19 cellular contexts compared by ENCODE assay signal in the genomic region with DNA sequence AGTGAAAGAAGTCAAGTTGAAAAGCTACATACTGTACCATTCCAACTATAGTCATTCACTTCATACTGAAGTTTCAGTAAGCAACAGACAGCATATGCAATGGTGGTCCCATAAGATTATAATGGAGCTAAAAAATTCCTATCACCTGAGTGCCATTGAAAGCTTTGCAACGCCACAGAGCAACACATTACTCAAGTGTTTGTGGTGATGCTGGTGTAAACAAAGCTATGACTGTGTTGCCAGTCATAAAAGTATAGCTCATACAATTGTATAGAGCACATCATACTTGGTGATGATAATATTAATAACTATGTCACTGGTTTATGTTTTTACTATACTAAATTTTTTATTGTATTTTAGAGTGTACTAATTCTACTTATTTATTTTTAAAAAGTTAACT.
DNase-seq lines count a peak whose midpoint lies in the region; ATAC-seq, FAIRE-seq and TF ChIP-seq lines count a peak whose summit lies in the region.
"Had no signal": no experiment of that assay in that cellular context is flagged by ENCODE, and none has a peak within 500 bp of the region (broad histone marks: within the 10 kb centered on the region; RNA-seq: fewer than 3 reads in every experiment).

No MANE protein-coding gene starts in this region.

- no peak overlapping the region for H3K27ac Mint-ChIP-seq in Calu3 (ENCODE audit: unreplicated experiment)
- H3K27ac Mint-ChIP-seq: CD4-positive, CD25-positive, alpha-beta regulatory T cell; CD8-positive, alpha-beta memory T cell; H9 had no signal

- H4K12ac ChIP-seq in trophoblast cell (ENCODE audit: low read depth, low read length): no peak overlapping the region

- no peak overlapping the region for H3K4me2 ChIP-seq in PC-3 (ENCODE audit: low read length)
- no peak overlapping the region for H3K4me2 ChIP-seq in trophoblast cell (ENCODE audit: low read length)

- H3K79me2 ChIP-seq in PC-3 (ENCODE audit: low read length): no peaks in the 10 kb centered on the region
- no peaks in the 10 kb centered on the region for H3K79me2 ChIP-seq in trophoblast cell (ENCODE audit: control insufficient read depth, insufficient read depth, low read length, poor library complexity)

- H3K9me3 ChIP-seq in PC-3 (ENCODE audit: low read length): no peaks in the 10 kb centered on the region
- H3K9me3 ChIP-seq in trophoblast cell (ENCODE audit: insufficient read depth, low read depth, low read length): peaks cover 3% of the 10 kb centered on the region
- H3K9me3 ChIP-seq: BE2C had no signal

- no peak overlapping the region for H2BK120ac ChIP-seq in trophoblast cell (ENCODE audit: insufficient read depth, low read length, poor library complexity)

- FAIRE-seq in colon (lab: Jason Lieb, UNC): peak; percentile 38
- FAIRE-seq: G401.6, GM12891, GM19239, H1 had no signal

- H3K79me1 ChIP-seq in trophoblast cell (ENCODE audit: low read length): no peaks in the 10 kb centered on the region

- no peaks in the 10 kb centered on the region for H3K4me1 Mint-ChIP-seq in Calu3 (ENCODE audit: low read depth, unreplicated experiment)
- H3K4me1 Mint-ChIP-seq: CD4-positive, CD25-positive, alpha-beta regulatory T cell; CD8-positive, alpha-beta memory T cell had no signal

- POLR2A ChIA-PET in PC-3 (lab: Charles Lee; ENCODE audit: unreplicated experiment): no interaction called here

- H3K18ac ChIP-seq in trophoblast cell (ENCODE audit: low read length): no peak overlapping the region

- no peaks in the 10 kb centered on the region for H3K27me3 Mint-ChIP-seq in Calu3 (ENCODE audit: unreplicated experiment)
- H3K27me3 Mint-ChIP-seq: CD4-positive, CD25-positive, alpha-beta regulatory T cell had no signal

- WGBS in trophoblast cell (ENCODE audit: extremely low coverage, insufficient coverage, insufficient read length): no CpG with 5 or more reads among the region's 1 CpG

- H3K27ac ChIP-seq in PC-3 (ENCODE audit: low read length) (no peak overlapping the region), trophoblast cell (ENCODE audit: low read depth, low read length) (no peak overlapping the region)

- BruUV-seq in PC-3 (replicated peaks; lab: Mats Ljungman, UMichigan): no TSS peak
- BruUV-seq in Calu3 (replicated peaks; lab: Mats Ljungman, UMichigan): no TSS peak

- no peak overlapping the region for H2BK5ac ChIP-seq in trophoblast cell (ENCODE audit: low read depth, low read length, poor library complexity)

- no peaks in the 10 kb centered on the region for H3F3A ChIP-seq in PC-3 (ENCODE audit: low read length, unreplicated experiment)

- no peaks in the 10 kb centered on the region for H3K9me2 ChIP-seq in PC-3 (replicated peaks; ENCODE audit: low read length)

- H4K91ac ChIP-seq in trophoblast cell (ENCODE audit: low read depth, low read length): no peak overlapping the region

- intact Hi-C loops in PC-3 (cut with micrococcal nuclease): no loop called here
- intact Hi-C loops in Calu3 (cut with micrococcal nuclease; ENCODE audit: unreplicated experiment): no loop called here

- H2AFZ ChIP-seq in PC-3 (ENCODE audit: low read length) (no peak overlapping the region), trophoblast cell (ENCODE audit: insufficient read depth, low read length, poor library complexity) (no peak overlapping the region)

- peak; percentile 68 for DNase-seq in ELR (ENCODE audit: low read depth)
- DNase-seq in PC-3: peak; percentile 16
- DNase-seq in trophoblast cell: peak; percentile 33 to 47
- no peak for DNase-seq in Calu3
- DNase-seq: BE2C; C1 segment of cervical spinal cord; CD4-positive, CD25-positive, alpha-beta regulatory T cell; CD8-positive, alpha-beta memory T cell; COR-L47; DMS153; DND-41; EL; H9 had no signal

- TF ChIP-seq CTCF in PC-3 (conservative IDR thresholded peaks at IDR 0.05; ENCODE audit: low read depth, low read length): no peak
- no peak for TF ChIP-seq CTCF in Calu3 (IDR thresholded peaks at IDR 0.05; ENCODE audit: unreplicated experiment)

- H3K9me3 Mint-ChIP-seq in Calu3 (ENCODE audit: low read depth, unreplicated experiment): no peaks in the 10 kb centered on the region
- H3K9me3 Mint-ChIP-seq: CD4-positive, CD25-positive, alpha-beta regulatory T cell; CD8-positive, alpha-beta memory T cell had no signal

- H4K8ac ChIP-seq in trophoblast cell (ENCODE audit: low read depth, low read length): no peak overlapping the region

- H3K9ac ChIP-seq in PC-3 (ENCODE audit: low read length) (no peak overlapping the region), trophoblast cell (ENCODE audit: low read length) (no peak overlapping the region)

- H3K4me3 Mint-ChIP-seq in Calu3 (ENCODE audit: low read depth, unreplicated experiment): no peak overlapping the region
- H3K4me3 Mint-ChIP-seq: CD4-positive, CD25-positive, alpha-beta regulatory T cell; CD8-positive, alpha-beta memory T cell; H9 had no signal

- no peaks in the 10 kb centered on the region for H3K36me3 Mint-ChIP-seq in Calu3 (ENCODE audit: insufficient read depth, unreplicated experiment)
- H3K36me3 Mint-ChIP-seq: CD4-positive, CD25-positive, alpha-beta regulatory T cell; CD8-positive, alpha-beta memory T cell had no signal

- H3K4me3 ChIP-seq in PC-3 (ENCODE audit: low read length) (no peak overlapping the region), trophoblast cell (ENCODE audit: low read depth, low read length) (no peak overlapping the region)

- H3K36me3 ChIP-seq in PC-3 (ENCODE audit: low read depth, low read length) (no peaks in the 10 kb centered on the region), trophoblast cell (ENCODE audit: control insufficient read depth in 1 of 2, insufficient read depth in 2 of 2, low read length in 2 of 2) (no peaks in the 10 kb centered on the region)
- H3K36me3 ChIP-seq: BE2C had no signal

- H3K27me3 ChIP-seq in PC-3 (ENCODE audit: low read length) (no peaks in the 10 kb centered on the region), trophoblast cell (ENCODE audit: insufficient read depth, low read length) (no peaks in the 10 kb centered on the region)
- H3K27me3 ChIP-seq: BE2C had no signal

- H4K20me1 ChIP-seq in PC-3 (ENCODE audit: low read length): no peaks in the 10 kb centered on the region

- H2BK12ac ChIP-seq in trophoblast cell (ENCODE audit: low read length): no peak overlapping the region

- ATAC-seq in PC-3 (no peak), HG02571 (IDR thresholded peaks at IDR 0.05; ENCODE audit: unreplicated experiment) (no peak)

- no peak overlapping the region for H3K23ac ChIP-seq in trophoblast cell (ENCODE audit: low read length)

- no peak overlapping the region for H2AK5ac ChIP-seq in trophoblast cell (ENCODE audit: low read length)

- CTCF ChIA-PET in PC-3 (lab: Charles Lee) (interaction anchor here (0.8 kb wide), 1 partner anchor 32 kb away, joined by 6 read pairs; no protein-coding TSS in a partner anchor), Calu3 (lab: Charles Lee) (no interaction called here)

- H3K14ac ChIP-seq in trophoblast cell (ENCODE audit: low read length): no peak overlapping the region

- no peak overlapping the region for H3K4ac ChIP-seq in trophoblast cell (ENCODE audit: low read depth, low read length)

- no peaks in the 10 kb centered on the region for H3K4me1 ChIP-seq in PC-3 (ENCODE audit: insufficient read depth, low read length)
- H3K4me1 ChIP-seq in trophoblast cell (ENCODE audit: control insufficient read depth in 1 of 2, insufficient read depth in 2 of 2, low read length in 2 of 2): no peaks in the 10 kb centered on the region
- H3K4me1 ChIP-seq: BE2C had no signal
